Comparison of ENCODE assay signal across 10 cellular contexts in genomic region chr5:95915999-95916686, GRCh38. TPM values are rescaled to one million over a fixed set of nuclear protein-coding genes. Genes with fewer than 3 reads are reported as not detected.
DNase-seq lines count a peak whose midpoint lies in the region; ATAC-seq and TF ChIP-seq lines count a peak whose summit lies in the region.
"Had no signal": no experiment of that assay in that cellular context is flagged by ENCODE, and none has a peak within 500 bp of the region (broad histone marks: within the 10 kb centered on the region; RNA-seq: fewer than 3 reads in every experiment).

No MANE protein-coding gene starts in this region.

- peaks cover 19% of the 10 kb centered on the region for H3K4me1 ChIP-seq in psoas muscle

- H3K36me3 ChIP-seq in psoas muscle (ENCODE audit: insufficient read depth in 1 of 2, low read depth in 1 of 2), result peaks cover 3 to 49% of the 10 kb centered on the region in 2 donors

- H3K27ac ChIP-seq in psoas muscle, result no peak overlapping the region

- no peaks in the 10 kb centered on the region for H3K9me3 ChIP-seq in psoas muscle

- no peak for DNase-seq in left lobe of liver (ENCODE audit: low spot score)
- no peak for DNase-seq in psoas muscle
- DNase-seq in DMS53 (lab: John Stamatoyannopoulos, UW), result no peak
- DNase-seq in activated CD8-positive, alpha-beta memory T cell treated with anti-CD3 and anti-CD28 coated beads for 24 hours, result no peak
- DNase-seq in LoVo (ENCODE audit: low spot score), result no peak
- DNase-seq: activated T-cell treated with anti-CD3 and anti-CD28 coated beads for 4 hours, NCI-H446 had no signal

- intact Hi-C loops in psoas muscle (cut with DNase I), result loop anchor here in 1 of 2 donors (5.0 kb wide), 1 partner anchor 41 kb away; no protein-coding TSS in a partner anchor

- ATAC-seq in GM18502 (IDR thresholded peaks at IDR 0.05; ENCODE audit: poor library complexity, unreplicated experiment) (peak; percentile 81), GM21515 (IDR thresholded peaks at IDR 0.05; ENCODE audit: unreplicated experiment) (peak; percentile 57), HG03432 (IDR thresholded peaks at IDR 0.05; ENCODE audit: unreplicated experiment) (peak; percentile 71), left lobe of liver (peak; percentile 8), psoas muscle (no peak)

- TF ChIP-seq CTCF in psoas muscle (IDR thresholded peaks at IDR 0.05), result no peak

- no peaks in the 10 kb centered on the region for H3K27me3 ChIP-seq in psoas muscle (ENCODE audit: insufficient read depth in 3 of 3, low read length in 2 of 3)

- H3K4me3 ChIP-seq in psoas muscle, result no peak overlapping the region

- 69 to 81% (median 71%) methylated on average over 3 of the region's 3 CpGs for WGBS in psoas muscle, 3 donors

RNA-seq across cellular contexts. Expression of gene ELL2, which starts 45.5 kb away (rescaled TPM):
- total RNA-seq in left lobe of liver, result 76.4 TPM
- 10 to 100 TPM; 16.2 to 59.8 (median 32.1) TPM for total RNA-seq in psoas muscle
- 10 to 100 TPM; 30.4 to 39.8 (median 39.6) TPM for polyA plus RNA-seq in psoas muscle

Comparison
In these comparisons a context has a peak if more than half of its experiments do, and no peak if none do; other contexts are left out.
1. ATAC-seq: peak in GM18502 (single experiment), GM21515 (single experiment), HG03432 (single experiment) and left lobe of liver (single experiment); none in psoas muscle (0 of 4).